Comparison of ENCODE assay signal across 11 cellular contexts in the genomic region with DNA sequence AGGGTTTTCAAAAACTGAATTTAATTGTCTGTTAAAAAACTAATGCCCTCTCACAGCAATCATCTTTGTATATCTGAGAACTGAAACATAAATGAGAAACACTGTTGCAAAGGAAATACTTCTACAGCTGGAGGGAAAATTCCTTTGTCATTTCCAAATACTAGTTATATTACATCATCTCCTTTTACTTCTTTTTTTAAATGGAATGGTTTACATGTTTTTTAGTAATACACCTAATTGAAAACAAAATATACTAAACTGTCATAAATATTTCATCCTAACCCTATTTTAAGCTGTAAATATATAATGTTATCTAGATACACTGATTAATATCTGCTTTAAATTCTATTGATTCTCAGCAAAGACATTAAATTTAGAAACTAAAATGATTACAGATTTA. TPM values are rescaled to one million over a fixed set of nuclear protein-coding genes. Genes with fewer than 3 reads are reported as not detected.
DNase-seq lines count a peak whose midpoint lies in the region; ATAC-seq, FAIRE-seq and TF ChIP-seq lines count a peak whose summit lies in the region.
"Had no signal": no experiment of that assay in that cellular context is flagged by ENCODE, and none has a peak within 500 bp of the region (broad histone marks: within the 10 kb centered on the region; RNA-seq: fewer than 3 reads in every experiment).

No MANE protein-coding gene starts in this region.

- peaks cover 10% of the 10 kb centered on the region for H3K9me3 Mint-ChIP-seq in activated T-cell treated with anti-CD3 and anti-CD28 coated beads, Interleukin-2, amount 50 U/mL, for 4 hours

- DNase-seq in fibroblast of gingiva (ENCODE audit: low read depth) (peak; percentile 46), renal cortical epithelial cell (ENCODE audit: low read depth) (peak; percentile 63), mucosa of gallbladder (ENCODE audit: low spot score) (no peak), ureter (ENCODE audit: low spot score) (no peak)
- DNase-seq in activated T-cell treated with anti-CD3 and anti-CD28 coated beads, Interleukin-2, amount 50 U/mL, for 4 hours: no peak
- DNase-seq: Kasumi-1, NCI-H510A, right cardiac atrium had no signal

- H3K4me1 Mint-ChIP-seq in activated T-cell treated with anti-CD3 and anti-CD28 coated beads, Interleukin-2, amount 50 U/mL, for 4 hours (ENCODE audit: low read depth): no peaks in the 10 kb centered on the region

- no peaks in the 10 kb centered on the region for H3K36me3 Mint-ChIP-seq in activated T-cell treated with anti-CD3 and anti-CD28 coated beads, Interleukin-2, amount 50 U/mL, for 4 hours (ENCODE audit: insufficient read depth)

- ATAC-seq in SK-N-SH treated with all-trans-retinoic acid at 6 μM for 48 hours (peak; percentile 78), HG02642 (IDR thresholded peaks at IDR 0.05; ENCODE audit: poor library complexity, unreplicated experiment) (no peak)
- ATAC-seq in activated T-cell treated with anti-CD3 and anti-CD28 coated beads, Interleukin-2, amount 50 U/mL, for 4 hours: no peak
- ATAC-seq: right cardiac atrium had no signal

- H3K27me3 Mint-ChIP-seq in activated T-cell treated with anti-CD3 and anti-CD28 coated beads, Interleukin-2, amount 50 U/mL, for 4 hours (ENCODE audit: low read depth): peaks cover 16% of the 10 kb centered on the region

- FAIRE-seq in G401.6 (lab: Jason Lieb, UNC): peak; percentile 84

- no peak overlapping the region for H3K4me3 Mint-ChIP-seq in activated T-cell treated with anti-CD3 and anti-CD28 coated beads, Interleukin-2, amount 50 U/mL, for 4 hours

TF ChIP-seq in SK-N-SH treated with all-trans-retinoic acid at 6 μM for 48 hours, 23 proteins besides CTCF, POLR2A, EP300 and RAD21:
- TF ChIP-seq TCF4 (CRISPR knock-in tag; IDR thresholded peaks at IDR 0.05; ENCODE audit: borderline replicate concordance): no peak
- no peak for TF ChIP-seq PPARA (CRISPR knock-in tag; IDR thresholded peaks at IDR 0.05; ENCODE audit: borderline replicate concordance)
- TF ChIP-seq BACH2 (CRISPR knock-in tag; IDR thresholded peaks at IDR 0.05; ENCODE audit: borderline replicate concordance): no peak
- TF ChIP-seq CSDC2 (CRISPR knock-in tag; IDR thresholded peaks at IDR 0.05): no peak
- TF ChIP-seq, protein P1, sequence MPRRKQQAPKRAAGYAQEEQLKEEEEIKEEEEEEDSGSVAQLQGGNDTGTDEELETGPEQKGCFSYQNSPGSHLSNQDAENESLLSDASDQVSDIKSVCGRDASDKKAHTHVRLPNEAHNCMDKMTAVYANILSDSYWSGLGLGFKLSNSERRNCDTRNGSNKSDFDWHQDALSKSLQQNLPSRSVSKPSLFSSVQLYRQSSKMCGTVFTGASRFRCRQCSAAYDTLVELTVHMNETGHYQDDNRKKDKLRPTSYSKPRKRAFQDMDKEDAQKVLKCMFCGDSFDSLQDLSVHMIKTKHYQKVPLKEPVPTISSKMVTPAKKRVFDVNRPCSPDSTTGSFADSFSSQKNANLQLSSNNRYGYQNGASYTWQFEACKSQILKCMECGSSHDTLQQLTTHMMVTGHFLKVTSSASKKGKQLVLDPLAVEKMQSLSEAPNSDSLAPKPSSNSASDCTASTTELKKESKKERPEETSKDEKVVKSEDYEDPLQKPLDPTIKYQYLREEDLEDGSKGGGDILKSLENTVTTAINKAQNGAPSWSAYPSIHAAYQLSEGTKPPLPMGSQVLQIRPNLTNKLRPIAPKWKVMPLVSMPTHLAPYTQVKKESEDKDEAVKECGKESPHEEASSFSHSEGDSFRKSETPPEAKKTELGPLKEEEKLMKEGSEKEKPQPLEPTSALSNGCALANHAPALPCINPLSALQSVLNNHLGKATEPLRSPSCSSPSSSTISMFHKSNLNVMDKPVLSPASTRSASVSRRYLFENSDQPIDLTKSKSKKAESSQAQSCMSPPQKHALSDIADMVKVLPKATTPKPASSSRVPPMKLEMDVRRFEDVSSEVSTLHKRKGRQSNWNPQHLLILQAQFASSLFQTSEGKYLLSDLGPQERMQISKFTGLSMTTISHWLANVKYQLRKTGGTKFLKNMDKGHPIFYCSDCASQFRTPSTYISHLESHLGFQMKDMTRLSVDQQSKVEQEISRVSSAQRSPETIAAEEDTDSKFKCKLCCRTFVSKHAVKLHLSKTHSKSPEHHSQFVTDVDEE (CRISPR knock-in tag; IDR thresholded peaks at IDR 0.05): no peak
- no peak for TF ChIP-seq ZFP30 (CRISPR knock-in tag; IDR thresholded peaks at IDR 0.05)
- TF ChIP-seq SNAI2 (CRISPR knock-in tag; IDR thresholded peaks at IDR 0.05): no peak
- no peak for TF ChIP-seq CREB5 (CRISPR knock-in tag; IDR thresholded peaks at IDR 0.05; ENCODE audit: low read depth)
- TF ChIP-seq ZNF70 (CRISPR knock-in tag; IDR thresholded peaks at IDR 0.05): no peak
- no peak for TF ChIP-seq GLIS3 (CRISPR knock-in tag; IDR thresholded peaks at IDR 0.05)
- no peak for TF ChIP-seq ZC3H10 (CRISPR knock-in tag; IDR thresholded peaks at IDR 0.05)
- TF ChIP-seq CSRNP3 (CRISPR knock-in tag; IDR thresholded peaks at IDR 0.05): no peak
- TF ChIP-seq PATZ1 (CRISPR knock-in tag; IDR thresholded peaks at IDR 0.05; ENCODE audit: borderline replicate concordance): no peak
- TF ChIP-seq, protein P2, sequence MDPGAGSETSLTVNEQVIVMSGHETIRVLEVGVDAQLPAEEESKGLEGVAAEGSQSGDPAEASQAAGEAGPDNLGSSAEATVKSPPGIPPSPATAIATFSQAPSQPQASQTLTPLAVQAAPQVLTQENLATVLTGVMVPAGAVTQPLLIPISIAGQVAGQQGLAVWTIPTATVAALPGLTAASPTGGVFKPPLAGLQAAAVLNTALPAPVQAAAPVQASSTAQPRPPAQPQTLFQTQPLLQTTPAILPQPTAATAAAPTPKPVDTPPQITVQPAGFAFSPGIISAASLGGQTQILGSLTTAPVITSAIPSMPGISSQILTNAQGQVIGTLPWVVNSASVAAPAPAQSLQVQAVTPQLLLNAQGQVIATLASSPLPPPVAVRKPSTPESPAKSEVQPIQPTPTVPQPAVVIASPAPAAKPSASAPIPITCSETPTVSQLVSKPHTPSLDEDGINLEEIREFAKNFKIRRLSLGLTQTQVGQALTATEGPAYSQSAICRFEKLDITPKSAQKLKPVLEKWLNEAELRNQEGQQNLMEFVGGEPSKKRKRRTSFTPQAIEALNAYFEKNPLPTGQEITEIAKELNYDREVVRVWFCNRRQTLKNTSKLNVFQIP (CRISPR knock-in tag; IDR thresholded peaks at IDR 0.05; ENCODE audit: borderline replicate concordance, low read depth): no peak
- no peak for TF ChIP-seq ESRRG (CRISPR knock-in tag; IDR thresholded peaks at IDR 0.05)
- no peak for TF ChIP-seq ARNTL (CRISPR knock-in tag; IDR thresholded peaks at IDR 0.05; ENCODE audit: borderline replicate concordance, low read depth)
- no peak for TF ChIP-seq TOX (CRISPR knock-in tag; IDR thresholded peaks at IDR 0.05; ENCODE audit: borderline replicate concordance)
- no peak for TF ChIP-seq ZNF8 (CRISPR knock-in tag; IDR thresholded peaks at IDR 0.05)
- TF ChIP-seq OSR1 (CRISPR knock-in tag; IDR thresholded peaks at IDR 0.05): no peak
- no peak for TF ChIP-seq ZNF565 (CRISPR knock-in tag; conservative IDR thresholded peaks at IDR 0.05; ENCODE audit: low read depth)
TF ChIP-seq in SK-N-SH treated with all-trans-retinoic acid at 6 μM for 48 hours: peak in this region for 0.

RNA-seq across cellular contexts. Expression of gene CDC42BPA, which starts 19.1 kb away (rescaled TPM):
- total RNA-seq in renal cortical epithelial cell (37.2 and 63.5 TPM in 2 replicates), mucosa of gallbladder (54.7 TPM), ureter (51.5 TPM)
- total RNA-seq in activated T-cell treated with anti-CD3 and anti-CD28 coated beads, Interleukin-2, amount 50 U/mL, for 4 hours: under 1 TPM; 0.52 to 0.74 (median 0.56) TPM

Comparison
In these comparisons a context has a peak if more than half of its experiments do, and no peak if none do; other contexts are left out.
1. DNase-seq: peak in fibroblast of gingiva (single experiment) and renal cortical epithelial cell (single experiment); none in activated T-cell treated with anti-CD3 and anti-CD28 coated beads, Interleukin-2, amount 50 U/mL, for 4 hours (single experiment), mucosa of gallbladder (single experiment) and ureter (single experiment).
2. RNA of gene CDC42BPA, which starts 19.1 kb away (total RNA-seq): 37.2 to 63.5 TPM in renal cortical epithelial cell, 54.7 TPM in mucosa of gallbladder (single experiment) and 51.5 TPM in ureter (single experiment); 0.52 to 0.74 TPM in activated T-cell treated with anti-CD3 and anti-CD28 coated beads, Interleukin-2, amount 50 U/mL, for 4 hours; every median in the first group is over 10 times any median in the second.